Comparison of ENCODE assay signal across 12 cellular contexts in genomic region chr5:37110128-37110527, GRCh38.
"Had no signal": no experiment of that assay in that cellular context is flagged by ENCODE, and none has a peak within 500 bp of the region (broad histone marks: within the 10 kb centered on the region; RNA-seq: fewer than 3 reads in every experiment).

No MANE protein-coding gene starts in this region.

- H3K4me3 Mint-ChIP-seq: brain; dendritic cell treated with granulocyte-macrophage colony-stimulating factor and Interleukin-4, amounts not matched to agents 40 ng/mL and 50 ng/mL, for 4 days; memory B cell; natural killer cell treated with Interleukin-12 subunit alpha and Interleukin-12 subunit beta and Interleukin-15 and Interleukin-18, amount 100 ng/mL, for 72 hours; stimulated activated naive B cell treated with anti-CD40 and anti-IgM and Interleukin-4, amounts not matched to agents 10 μg/mL and 1 μg/mL and 100 μg/mL, for 72 hours had no signal

- H3K27ac ChIP-seq: tibial artery had no signal

- ATAC-seq: left ventricle myocardium superior; natural killer cell treated with Interleukin-12 subunit alpha and Interleukin-12 subunit beta and Interleukin-15 and Interleukin-18, amount 100 ng/mL, for 72 hours; stimulated activated naive B cell treated with anti-CD40 and anti-IgM and Interleukin-4, amounts not matched to agents 10 μg/mL and 1 μg/mL and 100 μg/mL, for 72 hours had no signal

- H3K4me1 Mint-ChIP-seq: brain, memory B cell had no signal

- H3K27me3 Mint-ChIP-seq: brain; dendritic cell treated with granulocyte-macrophage colony-stimulating factor and Interleukin-4, amounts not matched to agents 40 ng/mL and 50 ng/mL, for 4 days; memory B cell; natural killer cell treated with Interleukin-12 subunit alpha and Interleukin-12 subunit beta and Interleukin-15 and Interleukin-18, amount 100 ng/mL, for 72 hours; stimulated activated naive B cell treated with anti-CD40 and anti-IgM and Interleukin-4, amounts not matched to agents 10 μg/mL and 1 μg/mL and 100 μg/mL, for 72 hours had no signal

- DNase-seq: activated CD8-positive, alpha-beta memory T cell treated with anti-CD3 and anti-CD28 coated beads for 24 hours; activated naive CD4-positive, alpha-beta T cell treated with anti-CD3 and anti-CD28 coated beads, Interleukin-2, amount 50 U/mL, for 16 hours; effector memory CD4-positive, alpha-beta T cell; foreskin fibroblast; left ventricle myocardium superior; stimulated activated CD4-positive, alpha-beta T cell treated with anti-CD3 and anti-CD28 coated beads, Interleukin-4, amount 100 ng/mL, for 1 hour; stimulated activated naive B cell treated with anti-CD40 and anti-IgM and Interleukin-4, amounts not matched to agents 10 μg/mL and 1 μg/mL and 100 μg/mL, for 72 hours; tibial artery had no signal

- H3K27ac Mint-ChIP-seq: dendritic cell treated with granulocyte-macrophage colony-stimulating factor and Interleukin-4, amounts not matched to agents 40 ng/mL and 50 ng/mL, for 4 days; memory B cell; stimulated activated naive B cell treated with anti-CD40 and anti-IgM and Interleukin-4, amounts not matched to agents 10 μg/mL and 1 μg/mL and 100 μg/mL, for 72 hours had no signal

- H3K4me1 ChIP-seq: tibial artery had no signal

- H3K27me3 ChIP-seq: tibial artery had no signal

- H3K4me3 ChIP-seq: tibial artery had no signal
